In genomic region chr7:99623091-99623693, GRCh38 we compare ENCODE assay signal across 11 cellular contexts. TPM values are rescaled to one million over a fixed set of nuclear protein-coding genes. Genes with fewer than 3 reads are reported as not detected.
A peak's percentile ranks its signal among the peaks of the same experiment; 100 is the strongest.
DNase-seq lines count a peak whose midpoint lies in the region; ATAC-seq, FAIRE-seq and TF ChIP-seq lines count a peak whose summit lies in the region.
"Had no signal": no experiment of that assay in that cellular context is flagged by ENCODE, and none has a peak within 500 bp of the region (broad histone marks: within the 10 kb centered on the region; RNA-seq: fewer than 3 reads in every experiment).

No MANE protein-coding gene starts in this region.

- no peaks in the 10 kb centered on the region for H3K27me3 Mint-ChIP-seq in astrocyte (ENCODE audit: low read depth, unreplicated experiment)
- H3K27me3 Mint-ChIP-seq in natural killer cell treated with Interleukin-12 subunit alpha and Interleukin-12 subunit beta and Interleukin-15 and Interleukin-18, amount 100 ng/mL, for 72 hours, result no peaks in the 10 kb centered on the region

- peaks cover 28% of the 10 kb centered on the region for H3K36me3 Mint-ChIP-seq in astrocyte (ENCODE audit: low read depth, unreplicated experiment)
- peaks cover 38% of the 10 kb centered on the region for H3K36me3 Mint-ChIP-seq in natural killer cell treated with Interleukin-12 subunit alpha and Interleukin-12 subunit beta and Interleukin-15 and Interleukin-18, amount 100 ng/mL, for 72 hours

- H3K9me3 Mint-ChIP-seq in astrocyte (ENCODE audit: unreplicated experiment), result no peaks in the 10 kb centered on the region
- no peaks in the 10 kb centered on the region for H3K9me3 Mint-ChIP-seq in natural killer cell treated with Interleukin-12 subunit alpha and Interleukin-12 subunit beta and Interleukin-15 and Interleukin-18, amount 100 ng/mL, for 72 hours

- DNase-seq in EL (peak; percentile 93), RPMI7951 (ENCODE audit: low read depth) (peak; percentile 91), astrocyte (ENCODE audit: low read depth) (peak; percentile 13), HAP-1 (ENCODE audit: low spot score in 2 of 2) (no peak), thyroid gland (no peak)
- DNase-seq in natural killer cell treated with Interleukin-12 subunit alpha and Interleukin-12 subunit beta and Interleukin-15 and Interleukin-18, amount 100 ng/mL, for 72 hours (ENCODE audit: low spot score), result no peak
- DNase-seq: NCI-H1417, pancreas had no signal

- no peak overlapping the region for H3K4me2 ChIP-seq in astrocyte (ENCODE audit: low read length)

- H3K27ac ChIP-seq in astrocyte (ENCODE audit: low read depth, low read length) (no peak overlapping the region), thyroid gland (no peak overlapping the region)
- H3K27ac ChIP-seq: pancreas had no signal

- no peak for FAIRE-seq in astrocyte (lab: Jason Lieb, UNC)
- FAIRE-seq: pancreas had no signal

- 88 to 90% methylated on average over 7 of the region's 7 CpGs for WGBS in thyroid gland, 2 donors

- in situ Hi-C loops in HAP-1 (cut with MboI; ENCODE audit: low sequenced_read_pairs), result no loop called here

- H3K9ac ChIP-seq in astrocyte (ENCODE audit: low read length), result no peak overlapping the region

- H3K4me1 Mint-ChIP-seq in astrocyte (ENCODE audit: low read depth, unreplicated experiment), result peaks cover 9% of the 10 kb centered on the region
- H3K4me1 Mint-ChIP-seq in natural killer cell treated with Interleukin-12 subunit alpha and Interleukin-12 subunit beta and Interleukin-15 and Interleukin-18, amount 100 ng/mL, for 72 hours (ENCODE audit: low read depth in 2 of 2), result peaks cover 43 to 46% of the 10 kb centered on the region in 2 donors

- no peak overlapping the region for H3K4me3 Mint-ChIP-seq in astrocyte (ENCODE audit: unreplicated experiment)
- peak overlapping the region; percentile 85 for H3K4me3 Mint-ChIP-seq in natural killer cell treated with Interleukin-12 subunit alpha and Interleukin-12 subunit beta and Interleukin-15 and Interleukin-18, amount 100 ng/mL, for 72 hours

- H4K20me1 ChIP-seq in astrocyte (ENCODE audit: insufficient read depth, low read length), result peaks cover 25% of the 10 kb centered on the region

- TF ChIP-seq CTCF in astrocyte (IDR thresholded peaks at IDR 0.05; ENCODE audit: insufficient read depth, low read depth, low read length) (no peak), thyroid gland (IDR thresholded peaks at IDR 0.05) (no peak)

- H3K27ac Mint-ChIP-seq in astrocyte (ENCODE audit: unreplicated experiment), result no peak overlapping the region
- peak overlapping the region; percentile 92 to 94 for H3K27ac Mint-ChIP-seq in natural killer cell treated with Interleukin-12 subunit alpha and Interleukin-12 subunit beta and Interleukin-15 and Interleukin-18, amount 100 ng/mL, for 72 hours

- no peak overlapping the region for H2AFZ ChIP-seq in astrocyte (ENCODE audit: low read depth, low read length)

- intact Hi-C loops in thyroid gland (cut with DNase I), result no loop called here

- H3K27me3 ChIP-seq in astrocyte (ENCODE audit: insufficient read depth, low read length), result no peaks in the 10 kb centered on the region
- H3K27me3 ChIP-seq in HAP-1 (ENCODE audit: low read depth), result no peaks in the 10 kb centered on the region
- H3K27me3 ChIP-seq in thyroid gland, result no peaks in the 10 kb centered on the region
- H3K27me3 ChIP-seq: pancreas had no signal

- H3K4me3 ChIP-seq in astrocyte (ENCODE audit: insufficient read depth, low read depth, low read length), result no peak overlapping the region
- no peak overlapping the region for H3K4me3 ChIP-seq in HAP-1
- H3K4me3 ChIP-seq in thyroid gland (replicated peaks in 1 of 3), result no peak overlapping the region
- H3K4me3 ChIP-seq: lung, pancreas had no signal

- no peaks in the 10 kb centered on the region for H3K9me3 ChIP-seq in astrocyte (ENCODE audit: insufficient read depth, low read depth, low read length)
- no peaks in the 10 kb centered on the region for H3K9me3 ChIP-seq in HAP-1
- H3K9me3 ChIP-seq in thyroid gland, result no peaks in the 10 kb centered on the region
- H3K9me3 ChIP-seq: pancreas had no signal

- H3K4me1 ChIP-seq in astrocyte (ENCODE audit: insufficient read depth, low read length), result peaks cover 4% of the 10 kb centered on the region
- H3K4me1 ChIP-seq in HAP-1, result no peaks in the 10 kb centered on the region
- H3K4me1 ChIP-seq in thyroid gland, result no peaks in the 10 kb centered on the region
- H3K4me1 ChIP-seq: pancreas had no signal

- TF ChIP-seq POLR2A in thyroid gland (IDR thresholded peaks at IDR 0.05), result no peak

- peaks cover 49% of the 10 kb centered on the region for H3K36me3 ChIP-seq in astrocyte (ENCODE audit: insufficient read depth, low read length)
- H3K36me3 ChIP-seq in HAP-1 (replicated peaks), result peaks cover 88% of the 10 kb centered on the region
- H3K36me3 ChIP-seq in thyroid gland, result peaks cover 81 to 83% of the 10 kb centered on the region in 2 donors

- no peak for ATAC-seq in natural killer cell treated with Interleukin-12 subunit alpha and Interleukin-12 subunit beta and Interleukin-15 and Interleukin-18, amount 100 ng/mL, for 72 hours
- ATAC-seq in HG03175 (IDR thresholded peaks at IDR 0.05; ENCODE audit: unreplicated experiment), result no peak
- ATAC-seq: pancreas, SK-N-SH treated with all-trans-retinoic acid at 6 μM for 48 hours had no signal

- H3K79me2 ChIP-seq in astrocyte (ENCODE audit: insufficient read depth, low read length), result peaks cover 12% of the 10 kb centered on the region

RNA-seq across cellular contexts. Expression of gene ZSCAN25, which starts 6.4 kb away (rescaled TPM):
- total RNA-seq in RPMI7951 (2014; rRNA removed; shearing (Covaris generic)), result 6.1 and 7.9 TPM in 2 replicates
- total RNA-seq in astrocyte (13.3 and 14.6 TPM in 2 replicates), thyroid gland (10 to 100 TPM; 17.5 to 32.4 (median 23.8) TPM)
- 10 to 100 TPM; 26.5 to 33.3 TPM for total RNA-seq in natural killer cell treated with Interleukin-12 subunit alpha and Interleukin-12 subunit beta and Interleukin-15 and Interleukin-18, amount 100 ng/mL, for 72 hours

RNA-seq across cellular contexts. Expression of gene TMEM225B, which starts 25.1 kb away (rescaled TPM):
- 0.72 TPM in 1 of 2 replicates, not detected in the other for total RNA-seq in RPMI7951 (2014; rRNA removed; shearing (Covaris generic))
- total RNA-seq in astrocyte (0.23 and 0.43 TPM in 2 replicates), thyroid gland (1 to 10 TPM; 1.1 to 3.2 (median 2.3) TPM)
- 1 to 10 TPM in 1 of 2 donors, under 1 TPM in 1; 0.78 to 1.1 TPM for total RNA-seq in natural killer cell treated with Interleukin-12 subunit alpha and Interleukin-12 subunit beta and Interleukin-15 and Interleukin-18, amount 100 ng/mL, for 72 hours

RNA-seq across cellular contexts. Expression of gene CYP3A5, which starts 56.6 kb away (rescaled TPM):
- 0.24 and 0.49 TPM in 2 replicates for total RNA-seq in RPMI7951 (2014; rRNA removed; shearing (Covaris generic))
- total RNA-seq in astrocyte, result 0.07 TPM in 1 of 2 replicates, not detected in the other
- total RNA-seq in natural killer cell treated with Interleukin-12 subunit alpha and Interleukin-12 subunit beta and Interleukin-15 and Interleukin-18, amount 100 ng/mL, for 72 hours, result not detected
- total RNA-seq in thyroid gland, result 1 to 10 TPM in 1 of 4 donors, under 1 TPM in 3; 0.24 to 1.2 (median 0.73) TPM

Comparison
In these comparisons a context has a peak if more than half of its experiments do, and no peak if none do; other contexts are left out.
1. DNase-seq: peak in EL (single experiment), RPMI7951 (single experiment) and astrocyte (single experiment); none in natural killer cell treated with Interleukin-12 subunit alpha and Interleukin-12 subunit beta and Interleukin-15 and Interleukin-18, amount 100 ng/mL, for 72 hours (single experiment), HAP-1 (0 of 2) and thyroid gland (0 of 2).